Comparison of ENCODE assay signal across 15 cellular contexts in the genomic region with DNA sequence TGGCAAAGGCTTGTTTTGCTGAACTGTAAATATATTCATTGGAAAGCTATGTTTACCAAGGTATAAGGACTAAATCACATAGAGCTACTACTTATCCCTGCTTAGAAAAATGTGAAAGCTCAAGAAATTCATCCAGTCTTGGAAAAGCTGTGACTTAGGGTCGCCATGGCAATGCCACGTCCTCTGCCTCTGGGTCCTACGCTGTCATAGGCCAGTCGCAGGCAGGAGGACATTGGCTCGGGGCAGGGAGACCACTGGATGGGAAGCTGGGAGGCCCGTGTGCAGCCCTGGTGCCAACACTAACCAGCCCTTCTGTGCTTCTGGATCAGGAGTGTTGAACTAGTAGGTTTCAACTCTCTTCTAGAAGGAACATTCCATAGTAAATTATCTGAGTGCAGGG.
A peak's percentile ranks its signal among the peaks of the same experiment; 100 is the strongest.
DNase-seq lines count a peak whose midpoint lies in the region; ATAC-seq, FAIRE-seq and TF ChIP-seq lines count a peak whose summit lies in the region.
"Had no signal": no experiment of that assay in that cellular context is flagged by ENCODE, and none has a peak within 500 bp of the region (broad histone marks: within the 10 kb centered on the region; RNA-seq: fewer than 3 reads in every experiment).

No MANE protein-coding gene starts in this region.

- H3K36me3 ChIP-seq in tibial artery, result no peaks in the 10 kb centered on the region
- H3K36me3 ChIP-seq: gastroesophageal sphincter, prostate gland, SJCRH30, upper lobe of right lung had no signal

- H3K27me3 ChIP-seq in tibial artery, result no peaks in the 10 kb centered on the region
- H3K27me3 ChIP-seq: SJCRH30, upper lobe of right lung had no signal

- intact Hi-C loops in tibial artery (cut with DNase I; ENCODE audit: low total_unique reads), result loop anchor here (5.0 kb wide), 1 partner anchor 95 kb away; no protein-coding TSS in a partner anchor

- H3K4me3 ChIP-seq in tibial artery, result peak overlapping the region in 1 of 2 donors; percentile 3
- H3K4me3 ChIP-seq: gastroesophageal sphincter, prostate gland, SJCRH30 had no signal

- peak overlapping the region; percentile 23 for H3K27ac ChIP-seq in epithelial cell of prostate
- peak overlapping the region; percentile 64 to 65 for H3K27ac ChIP-seq in tibial artery
- H3K27ac ChIP-seq: 22Rv1, coronary artery, gastroesophageal sphincter, prostate gland, SJCRH30, upper lobe of right lung had no signal

- peak; percentile 28 for ATAC-seq in HG03432 (IDR thresholded peaks at IDR 0.05; ENCODE audit: unreplicated experiment)

- H3K9me3 ChIP-seq in tibial artery, result no peaks in the 10 kb centered on the region
- H3K9me3 ChIP-seq: gastroesophageal sphincter, prostate gland, SJCRH30, upper lobe of right lung had no signal

- DNase-seq in DMS 273 (lab: John Stamatoyannopoulos, UW; ENCODE audit: unreplicated experiment) (peak; percentile 52), DMS 273 treated with DMSO at 0.1 percent for 48 hours (lab: John Stamatoyannopoulos, UW) (no peak), epithelial cell of prostate (ENCODE audit: low read depth, low spot score) (no peak), tibial artery (peak in 1 of 2 donors; percentile 78), D721Med (ENCODE audit: insufficient read length, low spot score) (no peak), NK-92 (lab: John Stamatoyannopoulos, UW; ENCODE audit: unreplicated experiment) (no peak), ureter (ENCODE audit: low spot score) (no peak)
- DNase-seq: DMS79 treated with DMSO at 0.1 percent for 48 hours had no signal

- FAIRE-seq in D721Med (lab: Jason Lieb, UNC), result no peak

- TF ChIP-seq CTCF in tibial artery (IDR thresholded peaks at IDR 0.05), result no peak
- TF ChIP-seq CTCF in D721Med (IDR thresholded peaks at IDR 0.05; ENCODE audit: insufficient read depth, missing control alignments), result no peak

- H3K4me1 ChIP-seq in tibial artery, result peaks cover 0 to 29% (median 22%) of the 10 kb centered on the region in 4 donors
- H3K4me1 ChIP-seq: prostate gland, upper lobe of right lung had no signal
